Comparison of ENCODE assay signal across 8 cellular contexts in genomic region chr7:128904381-128905197, GRCh38. TPM values are rescaled to one million over a fixed set of nuclear protein-coding genes. Genes with fewer than 3 reads are reported as not detected.
DNase-seq lines count a peak whose midpoint lies in the region; ATAC-seq, FAIRE-seq and TF ChIP-seq lines count a peak whose summit lies in the region.

No MANE protein-coding gene starts in this region.

- no peaks in the 10 kb centered on the region for H3K36me3 ChIP-seq in WERI-Rb-1

- DNase-seq in Calu3: no peak
- peak; percentile 70 for DNase-seq in GM19238 (ENCODE audit: insufficient read length, low spot score)
- DNase-seq in NCI-H146 (lab: John Stamatoyannopoulos, UW): peak; percentile 57
- DNase-seq in WERI-Rb-1: no peak
- peak; percentile 57 to 66 for DNase-seq in frontal cortex (ENCODE audit: low spot score in 2 of 2)
- no peak for DNase-seq in progenitor cell of endocrine pancreas (ENCODE audit: low spot score, unreplicated experiment)
- DNase-seq in mucosa of gallbladder (ENCODE audit: low spot score): no peak

- H3K4me1 Mint-ChIP-seq in Calu3 (ENCODE audit: low read depth, unreplicated experiment) (peaks cover 29% of the 10 kb centered on the region), progenitor cell of endocrine pancreas (ENCODE audit: low read depth) (peaks cover 2% of the 10 kb centered on the region)

- no peak for ATAC-seq in GM18858 (IDR thresholded peaks at IDR 0.05; ENCODE audit: unreplicated experiment)

- H3K4me3 Mint-ChIP-seq in Calu3 (ENCODE audit: low read depth, unreplicated experiment): no peak overlapping the region
- no peak overlapping the region for H3K4me3 Mint-ChIP-seq in progenitor cell of endocrine pancreas (ENCODE audit: low read depth)

- H3K9me3 Mint-ChIP-seq in Calu3 (ENCODE audit: low read depth, unreplicated experiment) (no peaks in the 10 kb centered on the region), progenitor cell of endocrine pancreas (ENCODE audit: low read depth) (peaks cover 4% of the 10 kb centered on the region)

- H3K4me3 ChIP-seq in WERI-Rb-1 (ENCODE audit: low read depth, low read length): no peak overlapping the region

- H3K36me3 Mint-ChIP-seq in Calu3 (ENCODE audit: insufficient read depth, unreplicated experiment) (peaks cover 5% of the 10 kb centered on the region), progenitor cell of endocrine pancreas (ENCODE audit: insufficient read depth) (peaks cover 11% of the 10 kb centered on the region)

- peaks cover 2% of the 10 kb centered on the region for H3K9me3 ChIP-seq in WERI-Rb-1 (ENCODE audit: severe bottlenecking)

- H3K27me3 Mint-ChIP-seq in Calu3 (ENCODE audit: unreplicated experiment) (peaks cover 23% of the 10 kb centered on the region), progenitor cell of endocrine pancreas (peaks cover 6% of the 10 kb centered on the region)

- no peak overlapping the region for H3K27ac ChIP-seq in WERI-Rb-1

- TF ChIP-seq CTCF in Calu3 (IDR thresholded peaks at IDR 0.05; ENCODE audit: unreplicated experiment) (peak; percentile 63), WERI-Rb-1 (IDR thresholded peaks at IDR 0.05; ENCODE audit: low read depth, low read length) (peak; percentile 61), progenitor cell of endocrine pancreas (IDR thresholded peaks at IDR 0.05; ENCODE audit: unreplicated experiment) (peak; percentile 63)

- intact Hi-C loops in Calu3 (cut with micrococcal nuclease; ENCODE audit: unreplicated experiment): loop anchor here (5.0 kb wide), 1 partner anchor 53 kb away; no protein-coding TSS in a partner anchor

- CTCF ChIA-PET in Calu3 (lab: Charles Lee): no interaction called here

- H3K27ac Mint-ChIP-seq in Calu3 (ENCODE audit: unreplicated experiment) (no peak overlapping the region), progenitor cell of endocrine pancreas (no peak overlapping the region)

- no peak for FAIRE-seq in frontal cortex (lab: Jason Lieb, UNC)

- BruUV-seq in Calu3 (replicated peaks; lab: Mats Ljungman, UMichigan): no TSS peak

- H3K27me3 ChIP-seq in WERI-Rb-1 (ENCODE audit: insufficient read depth, low read depth, severe bottlenecking): no peaks in the 10 kb centered on the region

RNA-seq across cellular contexts. Expression of gene KCP, which starts 5.9 kb away (rescaled TPM):
- total RNA-seq in Calu3 (2022): 6.8 and 10.6 TPM in 2 replicates
- 0.41 TPM for total RNA-seq in frontal cortex
- 6.8 and 8.5 TPM in 2 replicates for total RNA-seq in progenitor cell of endocrine pancreas
- total RNA-seq in mucosa of gallbladder: 5.2 TPM

RNA-seq across cellular contexts. Expression of gene IRF5, which starts 33.1 kb away (rescaled TPM):
- 11.4 and 13.4 TPM in 2 replicates for total RNA-seq in Calu3 (2022)
- total RNA-seq in frontal cortex: 1.2 TPM
- total RNA-seq in progenitor cell of endocrine pancreas: 0.44 and 0.69 TPM in 2 replicates
- total RNA-seq in mucosa of gallbladder: 18.8 TPM

RNA-seq across cellular contexts. Expression of gene ATP6V1F, which starts 41.9 kb away (rescaled TPM):
- total RNA-seq in Calu3 (2022) (104 and 123 TPM in 2 replicates), frontal cortex (74.6 TPM), progenitor cell of endocrine pancreas (119 and 124 TPM in 2 replicates), mucosa of gallbladder (118 TPM)

Comparison
In these comparisons a context has a peak if more than half of its experiments do, and no peak if none do; other contexts are left out.
1. DNase-seq: peak in GM19238 (single experiment), NCI-H146 (single experiment) and frontal cortex (2 of 2); none in Calu3 (single experiment), WERI-Rb-1 (single experiment), progenitor cell of endocrine pancreas (single experiment) and mucosa of gallbladder (single experiment).
2. Peak in every context shown above with its lines, with median percentiles within 50 percentile points of each other: CTCF ChIP-seq.